In genomic region chr19:4839192-4839591, GRCh38 we compare ENCODE assay signal across 21 cellular contexts.
"Had no signal": no experiment of that assay in that cellular context is flagged by ENCODE, and none has a peak within 500 bp of the region (broad histone marks: within the 10 kb centered on the region; RNA-seq: fewer than 3 reads in every experiment).

No MANE protein-coding gene starts in this region.

- H3K4me3 ChIP-seq: mucosa of descending colon, neural progenitor cell, sigmoid colon, skin epidermis, stomach, thoracic aorta, transverse colon had no signal

- H3K27me3 ChIP-seq: neural progenitor cell, sigmoid colon, stomach, transverse colon had no signal

- H3K4me1 Mint-ChIP-seq: neural progenitor cell had no signal

- H3K36me3 Mint-ChIP-seq: natural killer cell had no signal

- H3K4me2 ChIP-seq: neural progenitor cell had no signal

- DNase-seq: cerebellar nuclear complex; dermis blood vessel endothelial cell; erythroblast; foreskin melanocyte; head of caudate nucleus; hippocampal formation; mammary epithelial cell; mucosa of descending colon; natural killer cell; occipital lobe; posterior cingulate gyrus; sigmoid colon; stimulated activated CD4-positive, alpha-beta T cell treated with anti-CD3 and anti-CD28 coated beads, Interleukin-2, amount 100 ng/mL, for 24 hours; stimulated activated CD4-positive, alpha-beta T cell treated with anti-CD3 and anti-CD28 coated beads, Interleukin-4, amount 100 ng/mL, for 4 hours; stimulated activated naive CD4-positive, alpha-beta T cell; stomach; substantia nigra; transverse colon had no signal

- H3K9me3 ChIP-seq: mucosa of descending colon, sigmoid colon, stomach, thoracic aorta, transverse colon had no signal

- H3K27ac Mint-ChIP-seq: natural killer cell, neural progenitor cell had no signal

- H3K9ac ChIP-seq: neural progenitor cell had no signal

- H3K36me3 ChIP-seq: neural progenitor cell had no signal

- H2AFZ ChIP-seq: neural progenitor cell had no signal

- H3K9me3 Mint-ChIP-seq: natural killer cell, neural progenitor cell had no signal

- H3K27ac ChIP-seq: neural progenitor cell, sigmoid colon, stomach, thoracic aorta, transverse colon had no signal

- H3K4me1 ChIP-seq: neural progenitor cell, sigmoid colon had no signal

- H3K4me3 Mint-ChIP-seq: natural killer cell, neural progenitor cell had no signal
